Comparison of ENCODE assay signal across 10 cellular contexts in the genomic region with DNA sequence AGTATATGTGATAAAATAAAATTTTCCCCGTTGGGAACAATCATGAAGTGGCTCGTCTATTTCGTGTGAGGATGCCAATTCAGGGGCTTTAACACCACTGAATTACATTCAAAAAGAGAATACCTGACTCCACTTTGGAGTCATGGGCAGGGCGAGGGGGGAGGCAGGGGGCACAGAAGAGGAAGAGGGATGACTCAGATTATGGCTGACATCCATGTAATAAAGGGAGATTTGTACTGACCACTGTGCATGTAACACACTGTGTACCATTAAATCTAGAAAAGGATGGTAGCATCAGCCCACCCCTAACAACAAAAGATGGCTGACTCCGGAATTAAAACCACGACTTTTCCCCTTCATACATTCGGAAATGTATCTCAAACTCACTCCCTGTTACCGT.
DNase-seq lines count a peak whose midpoint lies in the region; ATAC-seq and TF ChIP-seq lines count a peak whose summit lies in the region.
"Had no signal": no experiment of that assay in that cellular context is flagged by ENCODE, and none has a peak within 500 bp of the region (broad histone marks: within the 10 kb centered on the region; RNA-seq: fewer than 3 reads in every experiment).

No MANE protein-coding gene starts in this region.

- peaks cover 10% of the 10 kb centered on the region for H3K27me3 ChIP-seq in neuron (ENCODE audit: insufficient read depth, low read length)

- no peaks in the 10 kb centered on the region for H3K4me1 ChIP-seq in neuron (ENCODE audit: insufficient read depth, low read length)

- H3K4me3 ChIP-seq in choroid plexus epithelial cell (ENCODE audit: low read depth, low read length) (peak overlapping the region; percentile 73), neuron (ENCODE audit: low read length) (peak overlapping the region; percentile 53)

- DNase-seq in EH (ENCODE audit: low read depth) (peak; percentile 36), NCI-H226 (peak; percentile 30), choroid plexus epithelial cell (ENCODE audit: low read depth) (no peak), COR-L47 (lab: John Stamatoyannopoulos, UW) (no peak), epidermal melanocyte (ENCODE audit: insufficient read length, low spot score) (no peak), NCI-H2196 treated with DMSO at 0.1 percent for 48 hours (lab: John Stamatoyannopoulos, UW; ENCODE audit: unreplicated experiment) (no peak)
- DNase-seq: amniotic stem cell, midbrain had no signal

- no peak overlapping the region for H2AFZ ChIP-seq in neuron (ENCODE audit: low read depth, low read length)

- no peak for ATAC-seq in GM18909 (IDR thresholded peaks at IDR 0.05; ENCODE audit: poor library complexity, unreplicated experiment)

- H3K36me3 ChIP-seq in neuron (ENCODE audit: insufficient read depth, low read length), result no peaks in the 10 kb centered on the region

- no peaks in the 10 kb centered on the region for H3K9me3 ChIP-seq in neuron (ENCODE audit: low read length)

- no peak for TF ChIP-seq CTCF in choroid plexus epithelial cell (conservative IDR thresholded peaks at IDR 0.05; ENCODE audit: low read depth, low read length)

Comparison
In these comparisons a context has a peak if more than half of its experiments do, and no peak if none do; other contexts are left out.
1. DNase-seq: peak in EH (single experiment) and NCI-H226 (single experiment); none in choroid plexus epithelial cell (single experiment), COR-L47 (single experiment), epidermal melanocyte (single experiment) and NCI-H2196 treated with DMSO at 0.1 percent for 48 hours (single experiment).